In genomic region chr1:30789388-30790255, GRCh38 we compare ENCODE assay signal across 32 cellular contexts. TPM values are rescaled to one million over a fixed set of nuclear protein-coding genes. Genes with fewer than 3 reads are reported as not detected.
DNase-seq lines count a peak whose midpoint lies in the region; ATAC-seq and TF ChIP-seq lines count a peak whose summit lies in the region.
"Had no signal": no experiment of that assay in that cellular context is flagged by ENCODE, and none has a peak within 500 bp of the region (broad histone marks: within the 10 kb centered on the region; RNA-seq: fewer than 3 reads in every experiment).

No MANE protein-coding gene starts in this region.

- H3K4me1 ChIP-seq in neuronal stem cell (ENCODE audit: control insufficient read depth in 2 of 2, insufficient read depth in 1 of 2, low read depth in 1 of 2, low read length in 2 of 2) (peaks cover 14 to 25% of the 10 kb centered on the region in 2 donors), GM23248 (ENCODE audit: insufficient read depth) (no peaks in the 10 kb centered on the region)
- H3K4me1 ChIP-seq: esophagus squamous epithelium, foreskin keratinocyte, parathyroid adenoma, Peyer's patch, uterus had no signal

- no peak overlapping the region for H3K23ac ChIP-seq in neuronal stem cell (ENCODE audit: low read depth, low read length, poor library complexity)

- no peak overlapping the region for H2BK12ac ChIP-seq in neuronal stem cell (ENCODE audit: low read length)

- ATAC-seq in activated CD8-positive, alpha-beta T cell treated with anti-CD3 and anti-CD28 coated beads, Interleukin-2, amount 10 ng/mL, durations not matched to agents 7 days and 5 days: no peak
- ATAC-seq in activated CD8-positive, alpha-beta T cell treated with anti-CD3 and anti-CD28 coated beads for 36 hours: no peak
- no peak for ATAC-seq in GM18870 (IDR thresholded peaks at IDR 0.05; ENCODE audit: unreplicated experiment)
- ATAC-seq: activated CD8-positive, alpha-beta memory T cell treated with anti-CD3 and anti-CD28 coated beads, Interleukin-2, amount 10 ng/mL, durations not matched to agents 7 days and 5 days; activated T-cell treated with anti-CD3 and anti-CD28 coated beads, Interleukin-2, amount 50 U/mL, for 4 hours; body of pancreas; stimulated activated naive CD8-positive, alpha-beta T cell treated with anti-CD3 and anti-CD28 coated beads, Interleukin-15, amount 100 ng/mL, for 72 hours had no signal

- no peaks in the 10 kb centered on the region for H3K79me1 ChIP-seq in neuronal stem cell (ENCODE audit: low read depth, low read length)

- peak overlapping the region; percentile 25 for H3K14ac ChIP-seq in neuronal stem cell (ENCODE audit: low read length)

- WGBS in neuronal stem cell (ENCODE audit: extremely low coverage in 2 of 2, insufficient read length in 2 of 2, insufficient replicate concordance in 1 of 2), 2 donors: no CpG with 5 or more reads among the region's 12 CpGs
- WGBS in GM23248 (ENCODE audit: low coverage in 1 of 2, low lambda C conversion rate in 2 of 2, missing lambda C conversion rate in 2 of 2), 2 experiments: 64 to 66% methylated on average over 12 of the region's 12 CpGs

- H3K4me3 Mint-ChIP-seq in activated CD8-positive, alpha-beta T cell treated with anti-CD3 and anti-CD28 coated beads, Interleukin-2, amount 10 ng/mL, durations not matched to agents 7 days and 5 days: no peak overlapping the region
- no peak overlapping the region for H3K4me3 Mint-ChIP-seq in activated CD8-positive, alpha-beta T cell treated with anti-CD3 and anti-CD28 coated beads for 36 hours
- H3K4me3 Mint-ChIP-seq in dendritic cell treated with granulocyte-macrophage colony-stimulating factor and Interleukin-4, amounts not matched to agents 40 ng/mL and 50 ng/mL, for 4 days: no peak overlapping the region
- H3K4me3 Mint-ChIP-seq: activated CD8-positive, alpha-beta memory T cell treated with anti-CD3 and anti-CD28 coated beads, Interleukin-2, amount 10 ng/mL, durations not matched to agents 7 days and 5 days; activated T-cell treated with anti-CD3 and anti-CD28 coated beads, Interleukin-2, amount 50 U/mL, for 4 hours; CD4-positive, alpha-beta T cell; nephron; stimulated activated naive CD8-positive, alpha-beta T cell treated with anti-CD3 and anti-CD28 coated beads, Interleukin-15, amount 100 ng/mL, for 72 hours had no signal

- CTCF ChIA-PET in activated CD8-positive, alpha-beta T cell treated with anti-CD3 and anti-CD28 coated beads, Interleukin-2, amount 10 ng/mL, durations not matched to agents 7 days and 5 days (lab: Charles Lee): interaction anchor here (1.3 to 13.5 kb wide), 4 partner anchors 10 to 66 kb away, joined by 5 to 532 read pairs (median 20); partner anchors contain the start of gene MATN1
- CTCF ChIA-PET in activated CD8-positive, alpha-beta T cell treated with anti-CD3 and anti-CD28 coated beads for 36 hours (lab: Charles Lee): interaction anchor here (1.6 to 9.4 kb wide), 2 partner anchors 12 to 70 kb away, joined by 9 to 80 read pairs; no protein-coding TSS in a partner anchor
- CTCF ChIA-PET in RWPE1 (lab: Yijun Ruan, JAX): interaction anchor here (0.7 kb wide), 1 partner anchor 12 kb away, joined by 4 read pairs; no protein-coding TSS in a partner anchor

- no peaks in the 10 kb centered on the region for H3F3A ChIP-seq in GM23248 (ENCODE audit: insufficient read depth)

- no peak overlapping the region for H2BK5ac ChIP-seq in neuronal stem cell (ENCODE audit: low read length)

- no peaks in the 10 kb centered on the region for H3K79me2 ChIP-seq in GM23248 (ENCODE audit: insufficient read depth)
- H3K79me2 ChIP-seq: parathyroid adenoma had no signal

- H4K8ac ChIP-seq in neuronal stem cell (ENCODE audit: low read depth, low read length): no peak overlapping the region

- no peak overlapping the region for H2AK5ac ChIP-seq in neuronal stem cell (ENCODE audit: low read depth, low read length)

- no peak overlapping the region for H3K4ac ChIP-seq in neuronal stem cell (ENCODE audit: low read length)

- H3K27ac ChIP-seq in RWPE1 (peak overlapping the region; percentile 58), neuronal stem cell (replicated peaks; ENCODE audit: low read length) (no peak overlapping the region), GM23248 (no peak overlapping the region)
- H3K27ac ChIP-seq: body of pancreas, esophagus squamous epithelium, foreskin keratinocyte, parathyroid adenoma, Peyer's patch, skin epidermis, thoracic aorta, uterus had no signal

- peak overlapping the region; percentile 1 for H2BK15ac ChIP-seq in neuronal stem cell (ENCODE audit: low read length)

- H3K9me3 ChIP-seq in neuronal stem cell (replicated peaks in 1 of 2; ENCODE audit: control insufficient read depth in 2 of 2, insufficient read depth in 1 of 2, low read depth in 1 of 2, low read length in 2 of 2) (no peaks in the 10 kb centered on the region), GM23248 (ENCODE audit: low read depth) (no peaks in the 10 kb centered on the region)
- H3K9me3 ChIP-seq: body of pancreas, esophagus squamous epithelium, MG63, Peyer's patch, thoracic aorta, uterus had no signal

- H3K9me3 Mint-ChIP-seq in activated CD8-positive, alpha-beta T cell treated with anti-CD3 and anti-CD28 coated beads, Interleukin-2, amount 10 ng/mL, durations not matched to agents 7 days and 5 days (ENCODE audit: insufficient read depth): no peaks in the 10 kb centered on the region
- H3K9me3 Mint-ChIP-seq in activated CD8-positive, alpha-beta T cell treated with anti-CD3 and anti-CD28 coated beads for 36 hours: no peaks in the 10 kb centered on the region
- H3K9me3 Mint-ChIP-seq in dendritic cell treated with granulocyte-macrophage colony-stimulating factor and Interleukin-4, amounts not matched to agents 40 ng/mL and 50 ng/mL, for 4 days: peaks cover 8% of the 10 kb centered on the region
- H3K9me3 Mint-ChIP-seq: activated T-cell treated with anti-CD3 and anti-CD28 coated beads, Interleukin-2, amount 50 U/mL, for 4 hours; CD4-positive, alpha-beta T cell; nephron; stimulated activated naive CD8-positive, alpha-beta T cell treated with anti-CD3 and anti-CD28 coated beads, Interleukin-15, amount 100 ng/mL, for 72 hours had no signal

- no peaks in the 10 kb centered on the region for H3K9me2 ChIP-seq in GM23248 (ENCODE audit: insufficient read depth)

- H3K4me2 ChIP-seq in neuronal stem cell (ENCODE audit: insufficient read depth, low read length, poor library complexity, severe bottlenecking): no peak overlapping the region
- no peak overlapping the region for H3K4me2 ChIP-seq in GM23248 (ENCODE audit: unreplicated experiment)

- H2BK120ac ChIP-seq in neuronal stem cell (ENCODE audit: low read depth, low read length): no peak overlapping the region

- DNase-seq in activated CD8-positive, alpha-beta T cell treated with anti-CD3 and anti-CD28 coated beads, Interleukin-2, amount 10 ng/mL, durations not matched to agents 7 days and 5 days: no peak
- DNase-seq in activated CD8-positive, alpha-beta T cell treated with anti-CD3 and anti-CD28 coated beads for 36 hours: no peak
- no peak for DNase-seq in RWPE1 (ENCODE audit: low spot score)
- DNase-seq in neuronal stem cell (ENCODE audit: low spot score): no peak
- no peak for DNase-seq in SHP77 (lab: John Stamatoyannopoulos, UW)
- no peak for DNase-seq in GM23248
- DNase-seq: 8988T; activated CD4-positive, alpha-beta T cell treated with anti-CD3 and anti-CD28 coated beads, Interleukin-2, amount 50 U/mL, for 1 hour; activated CD8-positive, alpha-beta memory T cell treated with anti-CD3 and anti-CD28 coated beads, Interleukin-2, amount 10 ng/mL, durations not matched to agents 7 days and 5 days; activated gamma-delta T cell; activated T-cell treated with anti-CD3 and anti-CD28 coated beads, Interleukin-2, amount 50 U/mL, for 4 hours; body of pancreas; CD4-positive, alpha-beta T cell; cerebellar nuclear complex; esophagus squamous epithelium; foreskin keratinocyte; head of caudate nucleus; KBM-7; MG63; NCI-H1105; NCI-H2029 treated with DMSO at 0.1 percent for 48 hours; NCI-H345; NCI-H748 treated with DMSO at 0.1 percent for 48 hours; stimulated activated naive CD8-positive, alpha-beta T cell treated with anti-CD3 and anti-CD28 coated beads, Interleukin-15, amount 100 ng/mL, for 72 hours; uterus had no signal

- TF ChIP-seq CTCF in activated CD8-positive, alpha-beta T cell treated with anti-CD3 and anti-CD28 coated beads for 36 hours (IDR thresholded peaks at IDR 0.05): no peak
- TF ChIP-seq CTCF in RWPE1 (conservative IDR thresholded peaks at IDR 0.05; ENCODE audit: low read depth): no peak

- H3K4me3 ChIP-seq in neuronal stem cell (ENCODE audit: low read length in 2 of 2) (no peak overlapping the region), GM23248 (no peak overlapping the region)
- H3K4me3 ChIP-seq: body of pancreas, esophagus squamous epithelium, MG63, Peyer's patch, skin epidermis, thoracic aorta, uterus had no signal

- POLR2A ChIA-PET in activated CD8-positive, alpha-beta T cell treated with anti-CD3 and anti-CD28 coated beads, Interleukin-2, amount 10 ng/mL, durations not matched to agents 7 days and 5 days (lab: Charles Lee): no interaction called here
- POLR2A ChIA-PET in activated CD8-positive, alpha-beta T cell treated with anti-CD3 and anti-CD28 coated beads for 36 hours (lab: Charles Lee): no interaction called here
- POLR2A ChIA-PET in RWPE1 (lab: Yijun Ruan, JAX; ENCODE audit: low non-redundant PET): no interaction called here

- H2AFZ ChIP-seq in neuronal stem cell (ENCODE audit: low read length) (no peak overlapping the region), GM23248 (no peak overlapping the region)
- H2AFZ ChIP-seq: parathyroid adenoma had no signal

- no peaks in the 10 kb centered on the region for H4K20me1 ChIP-seq in GM23248 (ENCODE audit: insufficient read depth)

- no peaks in the 10 kb centered on the region for H3K27me3 ChIP-seq in neuronal stem cell (ENCODE audit: control insufficient read depth in 3 of 3, insufficient read depth in 3 of 3, low read depth in 1 of 3, low read length in 3 of 3)
- peaks cover 7% of the 10 kb centered on the region; the same call in 1 of the 2 replicates for H3K27me3 ChIP-seq in GM23248 (replicated peaks; ENCODE audit: insufficient read depth)
- H3K27me3 ChIP-seq: body of pancreas, MG63, Peyer's patch, uterus had no signal

- intact Hi-C loops in activated CD8-positive, alpha-beta T cell treated with anti-CD3 and anti-CD28 coated beads for 36 hours (cut with micrococcal nuclease): no loop called here
- intact Hi-C loops in dendritic cell treated with granulocyte-macrophage colony-stimulating factor and Interleukin-4, amounts not matched to agents 40 ng/mL and 50 ng/mL, for 4 days (cut with micrococcal nuclease): no loop called here

- peaks cover 14% of the 10 kb centered on the region for H3K4me1 Mint-ChIP-seq in activated CD8-positive, alpha-beta T cell treated with anti-CD3 and anti-CD28 coated beads, Interleukin-2, amount 10 ng/mL, durations not matched to agents 7 days and 5 days (ENCODE audit: low read depth)
- H3K4me1 Mint-ChIP-seq in activated CD8-positive, alpha-beta T cell treated with anti-CD3 and anti-CD28 coated beads for 36 hours (ENCODE audit: low read depth): peaks cover 9% of the 10 kb centered on the region
- H3K4me1 Mint-ChIP-seq in dendritic cell treated with granulocyte-macrophage colony-stimulating factor and Interleukin-4, amounts not matched to agents 40 ng/mL and 50 ng/mL, for 4 days (ENCODE audit: low read depth): peaks cover 30% of the 10 kb centered on the region

- H3K18ac ChIP-seq in neuronal stem cell (ENCODE audit: low read length): no peak overlapping the region

- in situ Hi-C loops in GM23248 (cut with MboI): no loop called here

- H3K36me3 ChIP-seq in neuronal stem cell (replicated peaks in 1 of 2; ENCODE audit: control insufficient read depth in 2 of 2, insufficient read depth in 2 of 2, low read length in 2 of 2): no peaks in the 10 kb centered on the region
- H3K36me3 ChIP-seq in GM23248 (ENCODE audit: low read depth): no peaks in the 10 kb centered on the region
- H3K36me3 ChIP-seq: esophagus squamous epithelium, MG63, Peyer's patch, thoracic aorta, uterus had no signal

- peak overlapping the region; percentile 15 for H3K27ac Mint-ChIP-seq in activated CD8-positive, alpha-beta T cell treated with anti-CD3 and anti-CD28 coated beads, Interleukin-2, amount 10 ng/mL, durations not matched to agents 7 days and 5 days
- no peak overlapping the region for H3K27ac Mint-ChIP-seq in activated CD8-positive, alpha-beta T cell treated with anti-CD3 and anti-CD28 coated beads for 36 hours
- H3K27ac Mint-ChIP-seq in dendritic cell treated with granulocyte-macrophage colony-stimulating factor and Interleukin-4, amounts not matched to agents 40 ng/mL and 50 ng/mL, for 4 days: peak overlapping the region; percentile 44
- H3K27ac Mint-ChIP-seq: activated CD8-positive, alpha-beta memory T cell treated with anti-CD3 and anti-CD28 coated beads, Interleukin-2, amount 10 ng/mL, durations not matched to agents 7 days and 5 days; CD4-positive, alpha-beta T cell; nephron had no signal

- no peaks in the 10 kb centered on the region for H3K36me3 Mint-ChIP-seq in activated CD8-positive, alpha-beta T cell treated with anti-CD3 and anti-CD28 coated beads, Interleukin-2, amount 10 ng/mL, durations not matched to agents 7 days and 5 days (ENCODE audit: low read depth)
- no peaks in the 10 kb centered on the region for H3K36me3 Mint-ChIP-seq in activated CD8-positive, alpha-beta T cell treated with anti-CD3 and anti-CD28 coated beads for 36 hours (ENCODE audit: low read depth)
- no peaks in the 10 kb centered on the region for H3K36me3 Mint-ChIP-seq in dendritic cell treated with granulocyte-macrophage colony-stimulating factor and Interleukin-4, amounts not matched to agents 40 ng/mL and 50 ng/mL, for 4 days (ENCODE audit: low read depth)
- H3K36me3 Mint-ChIP-seq: activated CD8-positive, alpha-beta memory T cell treated with anti-CD3 and anti-CD28 coated beads, Interleukin-2, amount 10 ng/mL, durations not matched to agents 7 days and 5 days had no signal

- H4K91ac ChIP-seq in neuronal stem cell (ENCODE audit: low read depth, low read length, poor library complexity): no peak overlapping the region

- H3K27me3 Mint-ChIP-seq in activated CD8-positive, alpha-beta T cell treated with anti-CD3 and anti-CD28 coated beads, Interleukin-2, amount 10 ng/mL, durations not matched to agents 7 days and 5 days (ENCODE audit: low read depth): peaks cover 22% of the 10 kb centered on the region
- H3K27me3 Mint-ChIP-seq in activated CD8-positive, alpha-beta T cell treated with anti-CD3 and anti-CD28 coated beads for 36 hours: peaks cover 4% of the 10 kb centered on the region
- peaks cover 53% of the 10 kb centered on the region for H3K27me3 Mint-ChIP-seq in dendritic cell treated with granulocyte-macrophage colony-stimulating factor and Interleukin-4, amounts not matched to agents 40 ng/mL and 50 ng/mL, for 4 days

- no peak overlapping the region for H3K9ac ChIP-seq in neuronal stem cell (ENCODE audit: low read depth, low read length, poor library complexity)
- no peak overlapping the region for H3K9ac ChIP-seq in GM23248
- H3K9ac ChIP-seq: parathyroid adenoma had no signal

RNA-seq across cellular contexts. Expression of gene LAPTM5, which starts 32.0 kb away (rescaled TPM):
- total RNA-seq in activated CD8-positive, alpha-beta T cell treated with anti-CD3 and anti-CD28 coated beads, Interleukin-2, amount 10 ng/mL, durations not matched to agents 7 days and 5 days: 100 to 1,000 TPM; 407 to 413 TPM
- total RNA-seq in activated CD8-positive, alpha-beta T cell treated with anti-CD3 and anti-CD28 coated beads for 36 hours: 100 to 1,000 TPM; 229 to 237 TPM
- 0.15 TPM for polyA plus RNA-seq in neuronal stem cell (2013, experiment 1 of 2)
- 0.10 TPM for polyA plus RNA-seq in neuronal stem cell (2013, experiment 2 of 2)
- total RNA-seq in GM23248 (2014; rRNA removed; shearing (Covaris generic)): not detected in 2 replicates
- polyA plus RNA-seq in GM23248 (2016; fragmentation: Nextera tagmentation; extraction: Ambion mirVana): 0.36 and 0.74 TPM in 2 replicates
- total RNA-seq: foreskin keratinocyte had no signal

Comparison
In these comparisons a context has a peak if more than half of its experiments do, and no peak if none do; other contexts are left out.
1. RNA of gene LAPTM5, which starts 32.0 kb away (total RNA-seq): 407 to 413 TPM in activated CD8-positive, alpha-beta T cell treated with anti-CD3 and anti-CD28 coated beads, Interleukin-2, amount 10 ng/mL, durations not matched to agents 7 days and 5 days and 229 to 237 TPM in activated CD8-positive, alpha-beta T cell treated with anti-CD3 and anti-CD28 coated beads for 36 hours; not detected in GM23248; every median in the first group is over 100 times any median in the second.